Comparison of ENCODE assay signal across 9 cellular contexts in genomic region chr2:44938287-44939073, GRCh38. TPM values are rescaled to one million over a fixed set of nuclear protein-coding genes. Genes with fewer than 3 reads are reported as not detected.
DNase-seq lines count a peak whose midpoint lies in the region; ATAC-seq and TF ChIP-seq lines count a peak whose summit lies in the region.
"Had no signal": no experiment of that assay in that cellular context is flagged by ENCODE, and none has a peak within 500 bp of the region (broad histone marks: within the 10 kb centered on the region; RNA-seq: fewer than 3 reads in every experiment).

No MANE protein-coding gene starts in this region.

- H3K4me3 Mint-ChIP-seq in Calu3 (ENCODE audit: low read depth, unreplicated experiment), result peak overlapping the region; percentile 72
- no peak overlapping the region for H3K4me3 Mint-ChIP-seq in nephron progenitor cell

- H3K14ac ChIP-seq in IMR-90 (replicated peaks; ENCODE audit: low read depth, low read length), result no peak overlapping the region

- DNase-seq in Calu3, result no peak
- DNase-seq in IMR-90, result no peak
- no peak for DNase-seq in colonic mucosa
- DNase-seq in nephron progenitor cell, result peak; percentile 61
- no peak for DNase-seq in kidney tubule cell (ENCODE audit: low spot score)
- no peak for DNase-seq in globus pallidus (ENCODE audit: low spot score)
- no peak for DNase-seq in hippocampal formation (lab: John Stamatoyannopoulos, UW)
- DNase-seq in foreskin melanocyte, result no peak
- DNase-seq: posterior cingulate gyrus had no signal

- no peak overlapping the region for H3K56ac ChIP-seq in IMR-90 (ENCODE audit: extremely low read depth, insufficient read depth, low read length)

- no peak for TF ChIP-seq RAD21 in IMR-90 (IDR thresholded peaks at IDR 0.05; ENCODE audit: low read length)

- H4K5ac ChIP-seq in IMR-90 (ENCODE audit: low read depth, low read length), result no peak overlapping the region

- H3K36me3 Mint-ChIP-seq in Calu3 (ENCODE audit: insufficient read depth, unreplicated experiment) (peaks cover 32% of the 10 kb centered on the region), nephron progenitor cell (ENCODE audit: low read depth) (no peaks in the 10 kb centered on the region)

- no peak overlapping the region for H3K27ac Mint-ChIP-seq in Calu3 (ENCODE audit: unreplicated experiment)
- H3K27ac Mint-ChIP-seq in nephron progenitor cell, result no peak overlapping the region

- POLR2A ChIA-PET in IMR-90 (lab: Charles Lee; ENCODE audit: unreplicated experiment), result no interaction called here

- no peak for ATAC-seq in IMR-90 (ENCODE audit: low read depth)

- TF ChIP-seq CTCF in Calu3 (IDR thresholded peaks at IDR 0.05; ENCODE audit: unreplicated experiment) (no peak), IMR-90 (conservative IDR thresholded peaks at IDR 0.05; ENCODE audit: low read depth, low read length) (no peak), colonic mucosa (IDR thresholded peaks at IDR 0.05) (no peak), nephron progenitor cell (IDR thresholded peaks at IDR 0.05) (no peak)

- H3K4me2 ChIP-seq in IMR-90 (ENCODE audit: low read depth, low read length), result no peak overlapping the region

- H4K91ac ChIP-seq in IMR-90 (ENCODE audit: insufficient read depth, low read depth, low read length), result no peak overlapping the region

- H3K9me3 Mint-ChIP-seq in Calu3 (ENCODE audit: low read depth, unreplicated experiment) (no peaks in the 10 kb centered on the region), nephron progenitor cell (no peaks in the 10 kb centered on the region)

- BruUV-seq in Calu3 (replicated peaks; lab: Mats Ljungman, UMichigan) (no TSS peak), IMR-90 (replicated peaks; lab: Mats Ljungman, UMichigan) (no TSS peak)

- no peak overlapping the region for H2BK20ac ChIP-seq in IMR-90 (ENCODE audit: low read depth, low read length)

- no peaks in the 10 kb centered on the region for H3K79me1 ChIP-seq in IMR-90 (ENCODE audit: low read depth in 1 of 2, low read length in 2 of 2)

- H3K9me3 ChIP-seq in IMR-90 (ENCODE audit: control insufficient read depth, insufficient read depth, low read length) (no peaks in the 10 kb centered on the region; the same call in 1 of the 2 replicates), colonic mucosa (no peaks in the 10 kb centered on the region)

- no peak overlapping the region for H2BK120ac ChIP-seq in IMR-90 (ENCODE audit: low read depth, low read length)

- H2BK5ac ChIP-seq in IMR-90 (ENCODE audit: low read depth, low read length, poor library complexity, severe bottlenecking), result no peak overlapping the region

- no peak overlapping the region for H3K4me3 ChIP-seq in IMR-90 (ENCODE audit: insufficient read depth, low read depth, low read length)
- peak overlapping the region; percentile 25 for H3K4me3 ChIP-seq in colonic mucosa

- H4K20me1 ChIP-seq in IMR-90 (ENCODE audit: insufficient read depth, low read length), result no peaks in the 10 kb centered on the region

- no peak overlapping the region for H2AK9ac ChIP-seq in IMR-90 (replicated peaks; ENCODE audit: low read depth, low read length, poor library complexity)

- peaks cover 96% of the 10 kb centered on the region for H3K27me3 ChIP-seq in IMR-90 (ENCODE audit: control insufficient read depth, insufficient read depth, low read length)
- H3K27me3 ChIP-seq in colonic mucosa, result peaks cover 95% of the 10 kb centered on the region

- H3K18ac ChIP-seq in IMR-90 (ENCODE audit: low read depth, low read length), result no peak overlapping the region

- no peak overlapping the region for H4K8ac ChIP-seq in IMR-90 (ENCODE audit: low read depth in 2 of 2, low read length in 2 of 2)

- no peaks in the 10 kb centered on the region; the same call in 1 of the 2 replicates for H3K4me1 ChIP-seq in IMR-90 (ENCODE audit: control insufficient read depth, insufficient read depth, low read length)
- H3K4me1 ChIP-seq in colonic mucosa, result peaks cover 4% of the 10 kb centered on the region

- no peaks in the 10 kb centered on the region for H3K9me1 ChIP-seq in IMR-90 (ENCODE audit: insufficient read depth, low read length)

- H3K4me1 Mint-ChIP-seq in Calu3 (ENCODE audit: low read depth, unreplicated experiment) (peaks cover 28% of the 10 kb centered on the region), nephron progenitor cell (peaks cover 19% of the 10 kb centered on the region)

- H2AK5ac ChIP-seq in IMR-90 (ENCODE audit: low read depth, low read length), result no peak overlapping the region

- no peak overlapping the region for H3K27ac ChIP-seq in IMR-90 (ENCODE audit: insufficient read depth, low read length)
- no peak overlapping the region for H3K27ac ChIP-seq in colonic mucosa

- CTCF ChIA-PET in Calu3 (lab: Charles Lee) (interaction anchor here (1.0 kb wide), 1 partner anchor 11 kb away, joined by 3 read pairs; no protein-coding TSS in a partner anchor), IMR-90 (lab: Yijun Ruan, JAX) (no interaction called here)

- H2BK15ac ChIP-seq in IMR-90 (ENCODE audit: low read depth, low read length), result no peak overlapping the region

- H3K27me3 Mint-ChIP-seq in Calu3 (ENCODE audit: unreplicated experiment) (peaks cover 97% of the 10 kb centered on the region), nephron progenitor cell (ENCODE audit: low read depth, poor library complexity) (peaks cover 98% of the 10 kb centered on the region)

- TF ChIP-seq POLR2A in IMR-90 (IDR thresholded peaks at IDR 0.05; ENCODE audit: low read depth, low read length), result no peak

- dilution Hi-C loops in IMR-90 (cut with HindIII; ENCODE audit: low sequenced_read_pairs, unreplicated experiment), result no loop called here

- H3K36me3 ChIP-seq in IMR-90 (ENCODE audit: control insufficient read depth, insufficient read depth, low read length) (no peaks in the 10 kb centered on the region), colonic mucosa (no peaks in the 10 kb centered on the region)

- in situ Hi-C loops in IMR-90 (cut with MboI; ENCODE audit: low sequenced_read_pairs), result no loop called here

- H2AFZ ChIP-seq in IMR-90 (replicated peaks; ENCODE audit: low read length, poor library complexity), result peak overlapping the region; percentile 49

- WGBS in IMR-90 (ENCODE audit: extremely low coverage in 2 of 2, insufficient read length in 1 of 2), 2 experiments, result 0% methylated on average over 21 of the region's 59 CpGs; no CpG with 5 or more reads in 1 of the 2 experiments

- no peak overlapping the region for H3K23ac ChIP-seq in IMR-90 (ENCODE audit: low read depth, low read length)

- no peak overlapping the region for H3K9ac ChIP-seq in IMR-90 (ENCODE audit: low read depth, low read length)
- H3K9ac ChIP-seq in colonic mucosa (ENCODE audit: low read depth in 2 of 2, low read length in 2 of 2), result no peak overlapping the region

- H3K4ac ChIP-seq in IMR-90 (ENCODE audit: low read depth, low read length), result no peak overlapping the region

- intact Hi-C loops in Calu3 (cut with micrococcal nuclease; ENCODE audit: unreplicated experiment), result no loop called here
- intact Hi-C loops in IMR-90 (cut with micrococcal nuclease), result no loop called here
- intact Hi-C loops in colonic mucosa (cut with DNase I), result no loop called here

TF ChIP-seq in IMR-90, 13 proteins besides CTCF, POLR2A, EP300 and RAD21:
- TF ChIP-seq MAFK (IDR thresholded peaks at IDR 0.05; ENCODE audit: low read depth, low read length) (no peak), RCOR1 (IDR thresholded peaks at IDR 0.05; ENCODE audit: insufficient replicate concordance, low read length) (no peak), CEBPB (IDR thresholded peaks at IDR 0.05; ENCODE audit: low read depth, low read length) (no peak), CHD1 (IDR thresholded peaks at IDR 0.05; ENCODE audit: low read depth, low read length) (no peak), NFE2L2 (IDR thresholded peaks at IDR 0.05; ENCODE audit: low read depth, low read length) (no peak)

RNA-seq across cellular contexts. Expression of gene SIX3, which starts 3.0 kb away (rescaled TPM):
- not detected in 2 replicates for total RNA-seq in Calu3 (2022)
- not detected in 2 replicates for total RNA-seq in IMR-90 (2012; rRNA removed)
- not detected in 2 replicates for polyA plus RNA-seq in IMR-90 (2012; rRNA removed)
- not detected in 2 replicates for polyA plus RNA-seq in IMR-90 (2012; cell fraction: cytosol; rRNA removed)
- polyA plus RNA-seq in IMR-90 (2012; cell fraction: nucleus; rRNA removed; ENCODE audit: low replicate concordance), result not detected in 2 replicates
- not detected for total RNA-seq in colonic mucosa
